In the genomic region with DNA sequence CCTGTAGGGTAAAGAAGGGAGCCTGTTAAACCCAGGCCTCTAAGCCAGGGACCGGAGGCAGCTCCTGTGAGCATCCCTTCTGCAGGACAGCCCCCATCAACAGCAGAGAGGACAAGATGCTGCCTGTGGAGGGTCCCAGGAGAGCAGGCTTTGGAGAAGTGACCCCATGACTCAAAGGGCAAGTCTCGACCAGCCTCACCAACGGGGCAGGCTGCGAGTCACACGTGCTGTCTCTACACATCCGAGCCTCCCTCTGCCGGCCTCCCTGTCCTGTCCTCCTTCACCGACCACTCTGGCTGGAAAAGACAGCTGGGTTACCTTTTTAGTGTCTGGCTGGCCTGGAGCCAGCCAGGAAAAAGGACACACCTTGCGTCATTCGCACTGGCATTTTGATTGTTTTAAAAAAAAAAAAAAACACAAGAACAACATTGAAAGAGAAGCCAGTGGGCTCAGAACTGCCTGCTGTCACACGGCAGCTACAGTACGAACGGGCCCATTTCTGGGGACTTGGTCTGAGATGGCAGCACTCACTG, we compare ENCODE assay signal across 1 cellular context.
TF ChIP-seq lines count a peak whose summit lies in the region.

No MANE protein-coding gene starts in this region.

TF ChIP-seq in IMR-90, 13 proteins besides CTCF, POLR2A, EP300 and RAD21 (continued from another document):
- TF ChIP-seq, protein P1, sequence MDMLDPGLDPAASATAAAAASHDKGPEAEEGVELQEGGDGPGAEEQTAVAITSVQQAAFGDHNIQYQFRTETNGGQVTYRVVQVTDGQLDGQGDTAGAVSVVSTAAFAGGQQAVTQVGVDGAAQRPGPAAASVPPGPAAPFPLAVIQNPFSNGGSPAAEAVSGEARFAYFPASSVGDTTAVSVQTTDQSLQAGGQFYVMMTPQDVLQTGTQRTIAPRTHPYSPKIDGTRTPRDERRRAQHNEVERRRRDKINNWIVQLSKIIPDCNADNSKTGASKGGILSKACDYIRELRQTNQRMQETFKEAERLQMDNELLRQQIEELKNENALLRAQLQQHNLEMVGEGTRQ (IDR thresholded peaks at IDR 0.05; ENCODE audit: low read depth, low read length), result no peak
TF ChIP-seq in IMR-90: peak in this region for 0.
